8 cellular contexts compared by ENCODE assay signal in genomic region chr11:110295487-110296225, GRCh38. TPM values are rescaled to one million over a fixed set of nuclear protein-coding genes. Genes with fewer than 3 reads are reported as not detected.
DNase-seq lines count a peak whose midpoint lies in the region; ATAC-seq and TF ChIP-seq lines count a peak whose summit lies in the region.

No MANE protein-coding gene starts in this region.

- TF ChIP-seq CTCF in GM20000 (IDR thresholded peaks at IDR 0.05; ENCODE audit: extremely low read depth, missing control alignments) (no peak), progenitor cell of endocrine pancreas (IDR thresholded peaks at IDR 0.05; ENCODE audit: unreplicated experiment) (no peak)

- peak overlapping the region; percentile 98 for H3K9ac ChIP-seq in adipocyte (ENCODE audit: low read length)

- ATAC-seq in left ventricle myocardium superior, result peak; percentile 67

- peaks cover 3% of the 10 kb centered on the region for H3K9me3 Mint-ChIP-seq in progenitor cell of endocrine pancreas (ENCODE audit: low read depth)

- peaks cover 2% of the 10 kb centered on the region for H3K36me3 Mint-ChIP-seq in progenitor cell of endocrine pancreas (ENCODE audit: insufficient read depth)

- H3K4me3 ChIP-seq in SJSA1, result peak overlapping the region; percentile 99
- peak overlapping the region; percentile 94 for H3K4me3 ChIP-seq in adipocyte (ENCODE audit: low read length)

- peak overlapping the region; percentile 90 for H3K27ac Mint-ChIP-seq in progenitor cell of endocrine pancreas

- H3K27me3 Mint-ChIP-seq in progenitor cell of endocrine pancreas, result peaks cover 5% of the 10 kb centered on the region

- peak overlapping the region; percentile 99 for H3K27ac ChIP-seq in SJSA1

- H3K36me3 ChIP-seq in SJSA1 (peaks cover 8% of the 10 kb centered on the region), adipocyte (ENCODE audit: control insufficient read depth, insufficient read depth, low read length, severe bottlenecking) (no peaks in the 10 kb centered on the region)

- H3K4me1 ChIP-seq in SJSA1 (replicated peaks) (peaks cover 31% of the 10 kb centered on the region), adipocyte (ENCODE audit: control insufficient read depth, insufficient read depth, low read length) (peaks cover 39% of the 10 kb centered on the region)

- no peaks in the 10 kb centered on the region; the same call in 1 of the 2 replicates for H3K9me3 ChIP-seq in SJSA1 (replicated peaks)
- H3K9me3 ChIP-seq in adipocyte (ENCODE audit: control insufficient read depth, low read length), result no peaks in the 10 kb centered on the region

- intact Hi-C loops in left ventricle myocardium superior (cut with micrococcal nuclease), result loop anchor here (5.0 kb wide), 1 partner anchor 137 kb away; no protein-coding TSS in a partner anchor

- peak overlapping the region; percentile 87 for H3K4me3 Mint-ChIP-seq in progenitor cell of endocrine pancreas (ENCODE audit: low read depth)

- H3K4me1 Mint-ChIP-seq in progenitor cell of endocrine pancreas (ENCODE audit: low read depth), result peaks cover 57% of the 10 kb centered on the region

- no peaks in the 10 kb centered on the region for H3K27me3 ChIP-seq in SJSA1 (replicated peaks)
- H3K27me3 ChIP-seq in adipocyte (replicated peaks; ENCODE audit: control insufficient read depth, insufficient read depth, low read length), result no peaks in the 10 kb centered on the region

- DNase-seq in COR-L47 (lab: John Stamatoyannopoulos, UW), result peak; percentile 35
- peak; percentile 84 for DNase-seq in GM20000 (ENCODE audit: low spot score)
- peak; percentile 53 for DNase-seq in HK-2 (ENCODE audit: unreplicated experiment)
- peak; percentile 42 to 50 for DNase-seq in SJSA1 (ENCODE audit: low read depth in 1 of 2, low spot score in 2 of 2)
- DNase-seq in adipocyte (ENCODE audit: low read depth), result peak; percentile 76
- DNase-seq in left ventricle myocardium superior, result peak; percentile 72
- DNase-seq in progenitor cell of endocrine pancreas (ENCODE audit: low spot score, unreplicated experiment), result no peak
- no peak for DNase-seq in mesenteric fat pad (ENCODE audit: low spot score)

RNA-seq across cellular contexts. Expression of gene RDX, which starts 0.8 kb away (rescaled TPM):
- total RNA-seq in SJSA1 (2014; rRNA removed; shearing (Covaris generic)), result 111 and 142 TPM in 2 replicates
- total RNA-seq in left ventricle myocardium superior, result 117 TPM
- 89.6 and 92.8 TPM in 2 replicates for total RNA-seq in progenitor cell of endocrine pancreas
- 128 TPM for total RNA-seq in mesenteric fat pad

Comparison
In these comparisons a context has a peak if more than half of its experiments do, and no peak if none do; other contexts are left out.
1. DNase-seq: peak in COR-L47 (single experiment), GM20000 (single experiment), HK-2 (single experiment), SJSA1 (2 of 2), adipocyte (single experiment) and left ventricle myocardium superior (single experiment); none in progenitor cell of endocrine pancreas (single experiment) and mesenteric fat pad (single experiment).